Comparison of ENCODE assay signal across 18 cellular contexts in the genomic region with DNA sequence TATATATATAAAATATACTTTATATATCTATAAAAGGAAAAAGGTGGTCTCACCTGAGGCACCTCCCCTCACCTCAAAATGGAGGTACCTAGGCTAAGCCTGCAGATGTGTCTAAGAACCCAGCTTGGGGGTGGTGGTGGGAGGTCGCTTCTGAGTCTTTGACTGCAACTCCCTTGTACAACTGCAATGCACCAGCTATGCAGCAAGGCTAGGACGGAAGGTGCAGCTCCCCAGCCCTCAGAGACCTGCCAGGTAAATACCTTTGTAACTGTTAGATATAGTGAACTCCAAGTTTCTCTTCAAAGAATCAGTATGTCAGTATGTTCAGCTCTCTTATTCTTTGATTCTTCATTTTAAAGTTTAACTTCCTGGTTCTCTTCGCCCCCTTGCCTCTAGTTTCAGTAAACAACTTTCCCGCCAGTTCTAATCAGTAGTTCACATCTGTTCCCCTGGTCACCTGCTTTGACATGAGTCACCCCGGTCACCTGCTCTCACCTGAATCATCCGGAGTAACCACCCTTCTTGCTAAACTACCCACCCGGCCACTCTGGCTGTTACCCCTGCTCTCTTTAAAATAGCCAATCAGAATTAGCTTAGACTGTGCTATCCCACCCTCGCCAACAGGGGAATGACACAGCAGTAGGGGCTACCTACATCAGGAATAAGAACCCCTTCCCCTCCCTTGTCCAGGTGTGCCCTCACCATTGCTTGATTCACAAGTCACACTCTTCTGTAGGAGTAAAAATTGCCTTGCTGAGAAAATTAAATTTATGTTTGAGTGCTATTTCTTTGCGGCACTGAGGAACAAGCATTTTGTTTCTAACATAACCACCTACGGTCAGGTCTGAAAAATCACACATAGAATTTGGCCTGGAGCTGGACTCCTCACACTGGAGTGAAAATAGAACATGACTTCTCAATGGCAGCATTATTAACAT.
"Had no signal": no experiment of that assay in that cellular context is flagged by ENCODE, and none has a peak within 500 bp of the region (broad histone marks: within the 10 kb centered on the region; RNA-seq: fewer than 3 reads in every experiment).

No MANE protein-coding gene starts in this region.

- H3K27ac Mint-ChIP-seq: activated naive CD8-positive, alpha-beta T cell treated with anti-CD3 and anti-CD28 coated beads, Interleukin-2, amount 50 U/mL, for 24 hours; activated T-helper 1 cell treated with anti-CD3 and anti-CD28 coated beads, Interleukin-12 subunit alpha, Interleukin-12 subunit beta, Interleukin-2, Interleukin-4 antibody, amounts not matched to agents 30 ng/mL and 10 ng/mL and 1 ng/mL, durations not matched to agents 14 hours and 24 hours and 36 hours; dendritic cell treated with granulocyte-macrophage colony-stimulating factor and Interleukin-4, amounts not matched to agents 40 ng/mL and 50 ng/mL, for 4 days; stimulated activated naive CD8-positive, alpha-beta T cell treated with anti-CD3 and anti-CD28 coated beads, Interleukin-15, Interleukin-2, amounts not matched to agents 100 ng/mL and 50 ng/mL, for 24 hours had no signal

- H3K4me3 Mint-ChIP-seq: activated naive CD8-positive, alpha-beta T cell treated with anti-CD3 and anti-CD28 coated beads, Interleukin-2, amount 50 U/mL, for 24 hours; activated T-helper 1 cell treated with anti-CD3 and anti-CD28 coated beads, Interleukin-12 subunit alpha, Interleukin-12 subunit beta, Interleukin-2, Interleukin-4 antibody, amounts not matched to agents 30 ng/mL and 10 ng/mL and 1 ng/mL, durations not matched to agents 14 hours and 24 hours and 36 hours; dendritic cell treated with granulocyte-macrophage colony-stimulating factor and Interleukin-4, amounts not matched to agents 40 ng/mL and 50 ng/mL, for 4 days; stimulated activated naive CD8-positive, alpha-beta T cell treated with anti-CD3 and anti-CD28 coated beads, Interleukin-15, Interleukin-2, amounts not matched to agents 100 ng/mL and 50 ng/mL, for 24 hours had no signal

- H3K27ac ChIP-seq: ascending aorta, suprapubic skin had no signal

- H3K4me1 ChIP-seq: ascending aorta, breast epithelium had no signal

- H3K27me3 Mint-ChIP-seq: dendritic cell treated with granulocyte-macrophage colony-stimulating factor and Interleukin-4, amounts not matched to agents 40 ng/mL and 50 ng/mL, for 4 days; stimulated activated naive CD8-positive, alpha-beta T cell treated with anti-CD3 and anti-CD28 coated beads, Interleukin-15, Interleukin-2, amounts not matched to agents 100 ng/mL and 50 ng/mL, for 24 hours had no signal

- DNase-seq: activated CD4-positive, alpha-beta T cell treated with anti-CD3 and anti-CD28 coated beads, Interleukin-2, amount 50 U/mL, for 1 hour; activated naive CD4-positive, alpha-beta T cell treated with Interleukin-2 at 50 U/mL for 16 hours; activated naive CD8-positive, alpha-beta T cell treated with anti-CD3 and anti-CD28 coated beads, Interleukin-2, amount 50 U/mL, for 24 hours; cerebellar nuclear complex; effector memory CD4-positive, alpha-beta T cell; retina; stimulated activated CD4-positive, alpha-beta T cell treated with anti-CD3 and anti-CD28 coated beads, Interleukin-15, amount 100 ng/mL, for 24 hours; stimulated activated CD4-positive, alpha-beta T cell treated with anti-CD3 and anti-CD28 coated beads, Interleukin-4, amount 100 ng/mL, for 24 hours had no signal

- H3K36me3 ChIP-seq: ascending aorta, breast epithelium, heart right ventricle, suprapubic skin, upper lobe of right lung had no signal

- H3K27me3 ChIP-seq: ascending aorta, breast epithelium, heart right ventricle, suprapubic skin, upper lobe of right lung had no signal

- H3K9me3 ChIP-seq: upper lobe of right lung had no signal

- H3K4me1 Mint-ChIP-seq: activated naive CD8-positive, alpha-beta T cell treated with anti-CD3 and anti-CD28 coated beads, Interleukin-2, amount 50 U/mL, for 24 hours had no signal

- H3K4me3 ChIP-seq: ascending aorta, breast epithelium, heart right ventricle, lung, suprapubic skin, upper lobe of right lung had no signal

- ATAC-seq: activated CD4-positive, CD25-positive, alpha-beta regulatory T cell treated with anti-CD3 and anti-CD28 coated beads, Interleukin-2, amount 50 U/mL, for 24 hours; activated naive CD8-positive, alpha-beta T cell treated with anti-CD3 and anti-CD28 coated beads, Interleukin-2, amount 50 U/mL, for 24 hours had no signal
